1 cellular context compared by ENCODE assay signal in the genomic region with DNA sequence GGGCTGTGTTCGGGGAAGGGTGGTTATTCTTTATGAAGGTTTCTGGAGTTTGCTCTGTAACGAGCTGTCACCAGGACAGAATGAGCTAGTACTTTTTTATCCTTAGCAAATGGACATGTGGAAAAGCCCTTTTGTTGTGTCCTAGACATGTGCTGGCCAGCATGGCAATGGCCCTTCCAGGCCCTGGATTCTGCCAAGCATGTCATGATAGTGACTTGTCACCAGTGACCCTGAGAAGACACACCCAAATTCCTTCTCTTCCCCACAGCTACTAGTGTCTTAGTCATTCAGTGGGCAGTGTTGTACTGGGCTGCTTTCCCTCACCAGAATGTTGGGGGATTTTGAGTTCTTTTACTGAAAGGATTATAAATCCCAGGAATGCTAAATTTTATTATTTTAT.
TF ChIP-seq lines count a peak whose summit lies in the region.

No MANE protein-coding gene starts in this region.

TF ChIP-seq in IMR-90, 13 proteins besides CTCF, POLR2A, EP300 and RAD21 (continued from another document):
- TF ChIP-seq BHLHE40 (IDR thresholded peaks at IDR 0.05; ENCODE audit: low read depth, low read length) (no peak), NFE2L2 (IDR thresholded peaks at IDR 0.05; ENCODE audit: low read depth, low read length) (no peak), CHD1 (IDR thresholded peaks at IDR 0.05; ENCODE audit: low read depth, low read length) (no peak)
